In genomic region chr9:79312686-79313421, GRCh38 we compare ENCODE assay signal across 20 cellular contexts.
"Had no signal": no experiment of that assay in that cellular context is flagged by ENCODE, and none has a peak within 500 bp of the region (broad histone marks: within the 10 kb centered on the region; RNA-seq: fewer than 3 reads in every experiment).

No MANE protein-coding gene starts in this region.

- H3K9me3 Mint-ChIP-seq: activated T-cell treated with anti-CD3 and anti-CD28 coated beads, Interleukin-2, amount 50 U/mL, for 24 hours; activated T-helper 17 cell treated with anti-CD3 and anti-CD28 coated beads, Interleukin-2, amount 50 U/mL, for 72 hours; central memory CD8-positive, alpha-beta T cell had no signal

- H3K27me3 Mint-ChIP-seq: activated naive CD8-positive, alpha-beta T cell; activated T-helper 17 cell treated with anti-CD3 and anti-CD28 coated beads, Interleukin-2, amount 50 U/mL, for 72 hours had no signal

- H3K9me3 ChIP-seq: breast epithelium, colonic mucosa, esophagus squamous epithelium, heart right ventricle, lower lobe of right lung, spleen, thoracic aorta, upper lobe of left lung had no signal

- H3K27ac Mint-ChIP-seq: activated naive CD8-positive, alpha-beta T cell; activated T-cell treated with anti-CD3 and anti-CD28 coated beads, Interleukin-2, amount 50 U/mL, for 24 hours; activated T-helper 17 cell treated with anti-CD3 and anti-CD28 coated beads, Interleukin-2, amount 50 U/mL, for 72 hours had no signal

- H3K4me3 ChIP-seq: breast epithelium, colonic mucosa, dorsolateral prefrontal cortex, esophagus squamous epithelium, heart right ventricle, lower lobe of right lung, spleen, thoracic aorta, upper lobe of left lung had no signal

- DNase-seq: activated CD4-positive, alpha-beta T cell treated with anti-CD3 and anti-CD28 coated beads, Interleukin-2, amount 50 U/mL, for 4 hours; activated CD8-positive, alpha-beta memory T cell treated with anti-CD3 and anti-CD28 coated beads for 24 hours; activated CD8-positive, alpha-beta memory T cell treated with anti-CD3 and anti-CD28 coated beads, Interleukin-2, amount 50 U/mL, for 4 hours; activated T-cell treated with anti-CD3 and anti-CD28 coated beads, Interleukin-2, amount 50 U/mL, for 24 hours; colonic mucosa; dorsolateral prefrontal cortex; esophagus squamous epithelium; heart right ventricle; lower lobe of right lung; naive B cell; spleen; stimulated activated CD4-positive, alpha-beta T cell treated with anti-CD3 and anti-CD28 coated beads, Interleukin-4, amount 100 ng/mL, for 1 hour; stimulated activated naive CD4-positive, alpha-beta T cell; T-helper 1 cell had no signal

- H3K36me3 Mint-ChIP-seq: activated naive CD8-positive, alpha-beta T cell; naive B cell had no signal

- H3K4me1 Mint-ChIP-seq: activated T-helper 17 cell treated with anti-CD3 and anti-CD28 coated beads, Interleukin-2, amount 50 U/mL, for 72 hours; central memory CD8-positive, alpha-beta T cell; naive B cell had no signal

- H3K27me3 ChIP-seq: breast epithelium, colonic mucosa, esophagus squamous epithelium, upper lobe of left lung had no signal

- H3K36me3 ChIP-seq: breast epithelium, colonic mucosa, esophagus squamous epithelium, heart right ventricle, lower lobe of right lung, spleen, thoracic aorta, upper lobe of left lung had no signal

- H3K4me1 ChIP-seq: breast epithelium, colonic mucosa, esophagus squamous epithelium, heart right ventricle, lower lobe of right lung, spleen, upper lobe of left lung had no signal

- H3K27ac ChIP-seq: breast epithelium, colonic mucosa, dorsolateral prefrontal cortex, esophagus squamous epithelium, heart right ventricle, lower lobe of right lung, spleen, thoracic aorta, upper lobe of left lung had no signal

- H3K4me3 Mint-ChIP-seq: activated naive CD8-positive, alpha-beta T cell; activated T-cell treated with anti-CD3 and anti-CD28 coated beads, Interleukin-2, amount 50 U/mL, for 24 hours; activated T-helper 17 cell treated with anti-CD3 and anti-CD28 coated beads, Interleukin-2, amount 50 U/mL, for 72 hours; central memory CD8-positive, alpha-beta T cell; naive B cell had no signal
